Comparison of ENCODE assay signal across 8 cellular contexts in genomic region chr3:72889310-72890165, GRCh38. TPM values are rescaled to one million over a fixed set of nuclear protein-coding genes. Genes with fewer than 3 reads are reported as not detected.
A peak's percentile ranks its signal among the peaks of the same experiment; 100 is the strongest.
DNase-seq lines count a peak whose midpoint lies in the region; ATAC-seq and TF ChIP-seq lines count a peak whose summit lies in the region.

No MANE protein-coding gene starts in this region.

- H2AFZ ChIP-seq in PC-3 (ENCODE audit: low read length) = no peak overlapping the region

- peak overlapping the region; percentile 74 for H3K4me3 Mint-ChIP-seq in progenitor cell of endocrine pancreas (ENCODE audit: low read depth)

- H3K9me3 Mint-ChIP-seq in progenitor cell of endocrine pancreas (ENCODE audit: low read depth) = no peaks in the 10 kb centered on the region

- no TSS peak for BruUV-seq in PC-3 (replicated peaks; lab: Mats Ljungman, UMichigan)

- H3K4me1 Mint-ChIP-seq in progenitor cell of endocrine pancreas (ENCODE audit: low read depth) = peaks cover 21% of the 10 kb centered on the region

- no peaks in the 10 kb centered on the region for H3K9me2 ChIP-seq in PC-3 (replicated peaks; ENCODE audit: low read length)

- no peak overlapping the region for H3K9ac ChIP-seq in PC-3 (ENCODE audit: low read length)
- peak overlapping the region in 1 of 2 donors; percentile 76 for H3K9ac ChIP-seq in colonic mucosa (ENCODE audit: low read depth in 2 of 2, low read length in 2 of 2)

- H4K20me1 ChIP-seq in PC-3 (ENCODE audit: low read length) = no peaks in the 10 kb centered on the region

- H3K27me3 ChIP-seq in BJ (ENCODE audit: control insufficient read depth, insufficient read depth, low read length) (no peaks in the 10 kb centered on the region), PC-3 (ENCODE audit: low read length) (no peaks in the 10 kb centered on the region), colonic mucosa (no peaks in the 10 kb centered on the region)

- H3K27ac ChIP-seq in PC-3 (ENCODE audit: low read length) (no peak overlapping the region), colonic mucosa (no peak overlapping the region)

- intact Hi-C loops in PC-3 (cut with micrococcal nuclease) = loop anchor here (5.0 kb wide), 1 partner anchor 48 kb away; no protein-coding TSS in a partner anchor
- intact Hi-C loops in colonic mucosa (cut with DNase I) = no loop called here

- H3K4me2 ChIP-seq in PC-3 (ENCODE audit: low read length) = peak overlapping the region; percentile 80

- H3K4me3 ChIP-seq in BJ (ENCODE audit: low read depth, low read length) = peak overlapping the region; percentile 4; the same call in 1 of the 2 replicates
- H3K4me3 ChIP-seq in PC-3 (ENCODE audit: low read length) = 0 out of 2 replicates have a peak overlapping the region, but pooled peaks have one; percentile 70
- peak overlapping the region; percentile 69 for H3K4me3 ChIP-seq in fibroblast of mammary gland (ENCODE audit: control insufficient read depth, low read depth, low read length)
- no peak overlapping the region for H3K4me3 ChIP-seq in colonic mucosa

- peaks cover 4% of the 10 kb centered on the region for H3F3A ChIP-seq in PC-3 (ENCODE audit: low read length, unreplicated experiment)

- no peaks in the 10 kb centered on the region for H3K9me3 ChIP-seq in PC-3 (ENCODE audit: low read length)
- no peaks in the 10 kb centered on the region for H3K9me3 ChIP-seq in colonic mucosa

- CTCF ChIA-PET in BJ (lab: Yijun Ruan, JAX) = interaction anchor here (1.0 to 1.2 kb wide), 3 partner anchors 17 to 49 kb away, joined by 3 to 5 read pairs (median 4); no protein-coding TSS in a partner anchor
- CTCF ChIA-PET in PC-3 (lab: Charles Lee) = no interaction called here

- peaks cover 6% of the 10 kb centered on the region for H3K27me3 Mint-ChIP-seq in progenitor cell of endocrine pancreas

- no peaks in the 10 kb centered on the region for H3K36me3 Mint-ChIP-seq in progenitor cell of endocrine pancreas (ENCODE audit: insufficient read depth)

- DNase-seq in BJ (ENCODE audit: low read depth) (no peak), PC-3 (no peak), fibroblast of mammary gland (ENCODE audit: low read depth) (no peak), progenitor cell of endocrine pancreas (ENCODE audit: low spot score, unreplicated experiment) (no peak), ureter (ENCODE audit: low spot score) (no peak), GM13977 (ENCODE audit: low spot score) (no peak), colonic mucosa (no peak), midbrain (lab: John Stamatoyannopoulos, UW) (no peak)

- no peaks in the 10 kb centered on the region for H3K36me3 ChIP-seq in BJ (ENCODE audit: control insufficient read depth, insufficient read depth, low read length)
- H3K36me3 ChIP-seq in PC-3 (ENCODE audit: low read depth, low read length) = no peaks in the 10 kb centered on the region
- no peaks in the 10 kb centered on the region for H3K36me3 ChIP-seq in colonic mucosa

- H3K79me2 ChIP-seq in PC-3 (ENCODE audit: low read length) = no peaks in the 10 kb centered on the region

- in situ Hi-C loops in GM13977 (cut with MboI; ENCODE audit: low pct_unique_long_range_greater_than_20kb, low sequenced_read_pairs, unreplicated experiment) = no loop called here

- POLR2A ChIA-PET in BJ (lab: Charles Lee) = no interaction called here
- POLR2A ChIA-PET in PC-3 (lab: Charles Lee; ENCODE audit: unreplicated experiment) = no interaction called here

- H3K27ac Mint-ChIP-seq in progenitor cell of endocrine pancreas = no peak overlapping the region

- ATAC-seq in PC-3 = no peak

- TF ChIP-seq CTCF in BJ (IDR thresholded peaks at IDR 0.05; ENCODE audit: insufficient read depth, low read depth, low read length) = no peak
- no peak for TF ChIP-seq CTCF in PC-3 (conservative IDR thresholded peaks at IDR 0.05; ENCODE audit: low read depth, low read length)
- TF ChIP-seq CTCF in fibroblast of mammary gland (conservative IDR thresholded peaks at IDR 0.05; ENCODE audit: control insufficient read depth, insufficient read depth, low read depth, low read length) = no peak
- no peak for TF ChIP-seq CTCF in progenitor cell of endocrine pancreas (IDR thresholded peaks at IDR 0.05; ENCODE audit: unreplicated experiment)
- TF ChIP-seq CTCF in GM13977 (IDR thresholded peaks at IDR 0.05; ENCODE audit: extremely low read depth, insufficient read depth, missing control alignments) = no peak
- no peak for TF ChIP-seq CTCF in colonic mucosa (IDR thresholded peaks at IDR 0.05)

- peaks cover 47% of the 10 kb centered on the region for H3K4me1 ChIP-seq in PC-3 (ENCODE audit: insufficient read depth, low read length)
- H3K4me1 ChIP-seq in colonic mucosa = no peaks in the 10 kb centered on the region

RNA-seq across cellular contexts. Expression of gene GXYLT2, which starts 1.7 kb away (rescaled TPM):
- 5.7 and 6.3 TPM in 2 replicates for polyA plus RNA-seq in BJ (2011; rRNA removed)
- 8.6 and 12.8 TPM in 2 replicates for polyA minus RNA-seq in BJ (2011; rRNA and poly(A)+ RNA removed)
- total RNA-seq in PC-3 (2014; rRNA removed) = 12.6 and 13.3 TPM in 2 replicates
- 6.0 and 7.4 TPM in 2 replicates for total RNA-seq in progenitor cell of endocrine pancreas
- 3.6 TPM for total RNA-seq in ureter
- total RNA-seq in colonic mucosa = 1 to 10 TPM; 7.3 to 8.4 TPM

RNA-seq across cellular contexts. Expression of gene SHQ1, which starts 41.3 kb away (rescaled TPM):
- 9.5 and 14.3 TPM in 2 replicates for polyA plus RNA-seq in BJ (2011; rRNA removed)
- polyA minus RNA-seq in BJ (2011; rRNA and poly(A)+ RNA removed) = 5.8 and 7.0 TPM in 2 replicates
- total RNA-seq in PC-3 (2014; rRNA removed) (16.6 and 19.6 TPM in 2 replicates), progenitor cell of endocrine pancreas (19.4 and 26.5 TPM in 2 replicates), ureter (31.4 TPM), colonic mucosa (10 to 100 TPM; 10.9 to 25.0 TPM)
